Comparison of ENCODE assay signal across 16 cellular contexts in the genomic region with DNA sequence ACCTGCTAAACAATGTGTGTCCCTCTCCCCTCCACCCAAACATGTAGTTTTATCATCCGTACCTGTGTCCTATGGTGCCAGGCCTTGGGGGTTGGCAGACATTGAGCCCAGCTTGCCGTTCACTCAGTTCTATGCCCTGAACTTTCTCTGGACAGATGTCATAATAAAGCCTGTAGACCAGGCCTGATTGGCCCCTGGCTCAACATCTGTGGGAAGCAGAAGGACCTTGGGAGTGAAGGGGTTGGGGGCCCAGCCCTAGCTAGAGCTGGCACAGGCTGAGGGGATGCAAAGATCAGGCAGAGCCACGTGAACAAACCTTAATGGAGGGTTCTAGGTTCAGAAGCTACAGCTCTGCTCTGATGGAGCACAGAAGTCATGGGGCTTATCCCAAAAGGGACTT.
DNase-seq lines count a peak whose midpoint lies in the region; ATAC-seq and TF ChIP-seq lines count a peak whose summit lies in the region.
"Had no signal": no experiment of that assay in that cellular context is flagged by ENCODE, and none has a peak within 500 bp of the region (broad histone marks: within the 10 kb centered on the region; RNA-seq: fewer than 3 reads in every experiment).

No MANE protein-coding gene starts in this region.

- H3K36me3 Mint-ChIP-seq in endothelial cell (ENCODE audit: low read depth, unreplicated experiment) (no peaks in the 10 kb centered on the region), osteocyte (ENCODE audit: unreplicated experiment) (no peaks in the 10 kb centered on the region)
- H3K36me3 Mint-ChIP-seq: CD8-positive, alpha-beta T cell had no signal

- ATAC-seq in Right ventricle myocardium inferior (no peak), HG02970 (IDR thresholded peaks at IDR 0.05; ENCODE audit: low FRiP score, unreplicated experiment) (no peak)
- ATAC-seq: CD8-positive, alpha-beta T cell; GM23338 had no signal

- DNase-seq in cardiac septum (ENCODE audit: low spot score) (peak; percentile 46), Right ventricle myocardium inferior (ENCODE audit: missing footprints) (no peak), endothelial cell (ENCODE audit: low spot score) (peak; percentile 1), osteocyte (ENCODE audit: extremely low spot score, unreplicated experiment) (peak; percentile 30), NCI-H2081 treated with DMSO at 0.1 percent for 48 hours (lab: John Stamatoyannopoulos, UW) (no peak), NCI-H446 treated with DMSO at 0.1 percent for 48 hours (lab: John Stamatoyannopoulos, UW) (no peak), NOMO-1 treated with dmso at 0.1 percent for 144 hours (lab: John Stamatoyannopoulos, UW; ENCODE audit: unreplicated experiment) (no peak)
- DNase-seq: ACHN, COR-L47, DND-41, GDM1, H9, IMR-90 had no signal

- intact Hi-C loops in cardiac septum (cut with DNase I) (no loop called here), Right ventricle myocardium inferior (cut with DNase I) (no loop called here)

- TF ChIP-seq CTCF in endothelial cell (IDR thresholded peaks at IDR 0.05; ENCODE audit: unreplicated experiment) (no peak), osteocyte (IDR thresholded peaks at IDR 0.05) (no peak)

- H3K4me1 Mint-ChIP-seq in endothelial cell (ENCODE audit: unreplicated experiment) (peaks cover 45% of the 10 kb centered on the region), osteocyte (ENCODE audit: unreplicated experiment) (no peaks in the 10 kb centered on the region)

- H3K27me3 Mint-ChIP-seq in endothelial cell (ENCODE audit: unreplicated experiment) (peaks cover 13% of the 10 kb centered on the region), osteocyte (ENCODE audit: unreplicated experiment) (peaks cover 17% of the 10 kb centered on the region)

- H3K9me3 Mint-ChIP-seq in endothelial cell (ENCODE audit: unreplicated experiment) (no peaks in the 10 kb centered on the region), osteocyte (ENCODE audit: unreplicated experiment) (no peaks in the 10 kb centered on the region)
- H3K9me3 Mint-ChIP-seq: CD8-positive, alpha-beta T cell; GM23338; H9 had no signal

- H3K27ac Mint-ChIP-seq in endothelial cell (ENCODE audit: unreplicated experiment) (no peak overlapping the region), osteocyte (ENCODE audit: unreplicated experiment) (no peak overlapping the region)
- H3K27ac Mint-ChIP-seq: CD8-positive, alpha-beta T cell; GM23338; H9 had no signal

- H3K4me3 Mint-ChIP-seq in endothelial cell (ENCODE audit: unreplicated experiment) (no peak overlapping the region), osteocyte (ENCODE audit: unreplicated experiment) (no peak overlapping the region)
- H3K4me3 Mint-ChIP-seq: CD8-positive, alpha-beta T cell; GM23338; H9 had no signal

Comparison
In these comparisons a context has a peak if more than half of its experiments do, and no peak if none do; other contexts are left out.
1. DNase-seq: peak in cardiac septum (single experiment), endothelial cell (single experiment) and osteocyte (single experiment); none in Right ventricle myocardium inferior (single experiment), NCI-H2081 treated with DMSO at 0.1 percent for 48 hours (single experiment), NCI-H446 treated with DMSO at 0.1 percent for 48 hours (single experiment) and NOMO-1 treated with dmso at 0.1 percent for 144 hours (single experiment).